In genomic region chrX:149532868-149533267, GRCh38 we compare ENCODE assay signal across 2 cellular contexts. TPM values are rescaled to one million over a fixed set of nuclear protein-coding genes. Genes with fewer than 3 reads are reported as not detected.
"Had no signal": no experiment of that assay in that cellular context is flagged by ENCODE, and none has a peak within 500 bp of the region (broad histone marks: within the 10 kb centered on the region; RNA-seq: fewer than 3 reads in every experiment).

No MANE protein-coding gene starts in this region.

RNA-seq across cellular contexts. Expression of gene HSFX3, which starts 16.9 kb away (rescaled TPM):
- total RNA-seq: G401 had no signal

RNA-seq across cellular contexts. Expression of gene MAGEA9B, which starts 54.4 kb away (rescaled TPM):
- total RNA-seq: G401, GM12878 had no signal
